ENCODE assay signal across 8 cellular contexts in genomic region chr14:73757876-73758391, GRCh38. TPM values are rescaled to one million over a fixed set of nuclear protein-coding genes. Genes with fewer than 3 reads are reported as not detected.
DNase-seq lines count a peak whose midpoint lies in the region; ATAC-seq and TF ChIP-seq lines count a peak whose summit lies in the region.

No MANE protein-coding gene starts in this region.

- no peak for TF ChIP-seq CTCF in C4-2B (conservative IDR thresholded peaks at IDR 0.05)
- TF ChIP-seq CTCF in MM.1S (IDR thresholded peaks at IDR 0.05; ENCODE audit: low read length), result no peak
- no peak for TF ChIP-seq CTCF in dorsolateral prefrontal cortex (IDR thresholded peaks at IDR 0.05 in 54 of 56, conservative IDR thresholded peaks at IDR 0.05 in 2 of 56; ENCODE audit: low read depth in 1 of 56, partially characterized antibody in 56 of 56)
- TF ChIP-seq CTCF in neural crest cell (conservative IDR thresholded peaks at IDR 0.05), result no peak

- H3K27ac ChIP-seq in C4-2B (peak overlapping the region; percentile 94), MM.1S (ENCODE audit: low read length) (no peak overlapping the region; the same call in 1 of the 2 replicates), dorsolateral prefrontal cortex (peak overlapping the region in 58 of 59 donors; percentile 22 to 99 (median 95))

- no peaks in the 10 kb centered on the region for H3K36me3 ChIP-seq in MM.1S (replicated peaks; ENCODE audit: insufficient read depth, low read length)

- peak overlapping the region; percentile 76 for H3K4me2 ChIP-seq in MM.1S (ENCODE audit: low read depth, low read length)

- peak overlapping the region; percentile 72 for H3K4me3 ChIP-seq in MM.1S (ENCODE audit: low read length)
- peak overlapping the region; percentile 64 to 87 (median 77) for H3K4me3 ChIP-seq in dorsolateral prefrontal cortex

- peak overlapping the region; percentile 27 for H3K27ac Mint-ChIP-seq in neural crest cell (ENCODE audit: unreplicated experiment)

- H3K4me1 ChIP-seq in MM.1S (ENCODE audit: low read length), result peaks cover 34% of the 10 kb centered on the region

- intact Hi-C loops in dorsolateral prefrontal cortex (cut with DNase I) (loop anchor here in 1 of 2 donors (5.0 kb wide), 2 partner anchors 41 to 324 kb away; partner anchors contain the start of genes ALDH6A1 and LIN52), sciatic nerve (cut with DNase I) (no loop called here)

- H3K27me3 ChIP-seq in MM.1S (replicated peaks; ENCODE audit: insufficient read depth, low read length) (no peaks in the 10 kb centered on the region), dorsolateral prefrontal cortex (no peaks in the 10 kb centered on the region)

- no peaks in the 10 kb centered on the region for H3K36me3 Mint-ChIP-seq in neural crest cell (ENCODE audit: low read depth)

- peaks cover 75% of the 10 kb centered on the region for H3K4me1 Mint-ChIP-seq in neural crest cell

- H3K9me3 ChIP-seq in MM.1S (replicated peaks; ENCODE audit: insufficient read depth, low read length), result no peaks in the 10 kb centered on the region

- H3K79me2 ChIP-seq in MM.1S (ENCODE audit: low read length), result peaks cover 70% of the 10 kb centered on the region

- H3K4me3 Mint-ChIP-seq in neural crest cell, result peak overlapping the region; percentile 84

- H3K9ac ChIP-seq in MM.1S (ENCODE audit: low read length), result peak overlapping the region; percentile 73

- DNase-seq in MM.1S, result no peak
- DNase-seq in dorsolateral prefrontal cortex, result no peak
- DNase-seq in neural crest cell (ENCODE audit: low read depth, low spot score), result no peak
- DNase-seq in sciatic nerve (ENCODE audit: low spot score), result no peak
- no peak for DNase-seq in anterior cingulate cortex (lab: John Stamatoyannopoulos, UW)
- DNase-seq in COLO829 (ENCODE audit: low spot score), result no peak

- H3K9me2 ChIP-seq in MM.1S (replicated peaks; ENCODE audit: insufficient read depth, low read length), result no peaks in the 10 kb centered on the region

- no peaks in the 10 kb centered on the region for H3K9me3 Mint-ChIP-seq in neural crest cell

- peaks cover 16% of the 10 kb centered on the region for H4K20me1 ChIP-seq in MM.1S (ENCODE audit: insufficient read depth, low read length)

- no peak overlapping the region for H2AFZ ChIP-seq in MM.1S (ENCODE audit: low read length)

- ATAC-seq in sciatic nerve (no peak), GM19452 (IDR thresholded peaks at IDR 0.05; ENCODE audit: unreplicated experiment) (no peak)

- peaks cover 25% of the 10 kb centered on the region for H3F3A ChIP-seq in MM.1S (ENCODE audit: insufficient read depth, low read length)

- peaks cover 2% of the 10 kb centered on the region for H3K27me3 Mint-ChIP-seq in neural crest cell (ENCODE audit: low read depth)

RNA-seq across cellular contexts. Expression of gene PNMA1, which starts 43.8 kb away (rescaled TPM):
- total RNA-seq in dorsolateral prefrontal cortex (100 to 1,000 TPM in 119 of 120 experiments, 10 to 100 TPM in 1; 87.5 to 250 (median 176) TPM), neural crest cell (94.4 and 97.4 TPM in 2 replicates), sciatic nerve (46.1 TPM)
